In genomic region chr11:9210224-9210921, GRCh38 we compare ENCODE assay signal across 1 cellular context.
A peak's percentile ranks its signal among the peaks of the same experiment; 100 is the strongest.
TF ChIP-seq lines count a peak whose summit lies in the region.

No MANE protein-coding gene starts in this region.

TF ChIP-seq in HepG2, 621 proteins besides CTCF, POLR2A, EP300 and RAD21 (continued from another document):
- peak; percentile 80 for TF ChIP-seq CEBPB (IDR thresholded peaks at IDR 0.05; ENCODE audit: borderline replicate concordance, low read depth, low read length)
- TF ChIP-seq CEBPG (CRISPR knock-in tag; IDR thresholded peaks at IDR 0.05), result peak; percentile 74
- TF ChIP-seq ZNF121 (CRISPR knock-in tag; IDR thresholded peaks at IDR 0.05), result peak; percentile 96
- no peak for TF ChIP-seq ZMYM3 (CRISPR knock-in tag; IDR thresholded peaks at IDR 0.05)
- peak; percentile 67 for TF ChIP-seq ZNF770 (CRISPR knock-in tag; IDR thresholded peaks at IDR 0.05)
- no peak for TF ChIP-seq DMAP1 (CRISPR knock-in tag; IDR thresholded peaks at IDR 0.05)
- 0 out of 2 replicates have a peak, but pooled peaks have one; percentile 30 for TF ChIP-seq ATF7 (IDR thresholded peaks at IDR 0.05)
- no peak for TF ChIP-seq ATF7 (CRISPR knock-in tag; IDR thresholded peaks at IDR 0.05)
- no peak for TF ChIP-seq SMAD3 (CRISPR knock-in tag; IDR thresholded peaks at IDR 0.05)
- TF ChIP-seq ZBTB8A (CRISPR knock-in tag; IDR thresholded peaks at IDR 0.05; ENCODE audit: borderline replicate concordance, low read depth), result no peak
- no peak for TF ChIP-seq ZNF33B (CRISPR knock-in tag; IDR thresholded peaks at IDR 0.05)
